Comparison of ENCODE assay signal across 10 cellular contexts in the genomic region with DNA sequence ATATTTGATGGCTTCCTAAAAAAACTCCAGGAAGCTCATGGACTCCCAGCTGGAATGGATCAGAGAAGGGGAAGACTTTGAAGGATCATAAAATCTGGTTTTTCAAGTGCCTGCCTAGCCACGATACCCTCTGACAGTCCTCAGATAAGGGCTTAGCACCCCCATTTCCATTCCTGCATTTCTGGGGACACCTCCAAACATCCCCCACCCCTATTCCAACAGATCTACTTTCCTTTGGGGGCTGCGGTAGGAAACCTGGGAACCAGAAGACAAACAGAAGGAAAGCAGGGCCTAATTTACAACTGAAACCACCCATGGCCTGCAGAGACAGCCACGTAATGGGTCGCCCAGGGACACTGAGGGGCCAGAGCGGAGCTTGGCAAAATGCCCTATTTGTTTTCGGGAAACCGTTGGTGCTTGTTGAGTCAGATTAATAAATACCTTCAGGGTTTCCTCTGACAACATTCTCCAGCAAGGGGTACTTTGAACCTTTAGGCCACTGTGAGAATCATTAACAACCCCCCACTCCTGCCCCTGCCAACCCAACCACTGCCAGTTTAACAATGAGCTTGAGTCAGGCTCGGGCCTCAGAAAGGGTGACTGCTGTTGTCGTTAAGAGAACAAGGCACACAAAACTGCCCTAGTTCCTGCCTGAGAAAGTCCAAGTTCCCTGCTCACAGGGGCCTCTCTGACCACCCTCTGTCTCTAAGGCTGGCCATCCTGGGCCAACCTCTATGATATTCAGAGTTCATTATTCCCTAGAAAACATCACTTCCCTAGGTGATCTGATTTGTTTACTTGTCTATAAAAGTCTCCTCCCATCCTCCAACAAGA. TPM values are rescaled to one million over a fixed set of nuclear protein-coding genes. Genes with fewer than 3 reads are reported as not detected.
DNase-seq lines count a peak whose midpoint lies in the region; ATAC-seq and TF ChIP-seq lines count a peak whose summit lies in the region.
"Had no signal": no experiment of that assay in that cellular context is flagged by ENCODE, and none has a peak within 500 bp of the region (broad histone marks: within the 10 kb centered on the region; RNA-seq: fewer than 3 reads in every experiment).

No MANE protein-coding gene starts in this region.

- TF ChIP-seq CTCF in dorsolateral prefrontal cortex (IDR thresholded peaks at IDR 0.05 in 54 of 56, conservative IDR thresholded peaks at IDR 0.05 in 2 of 56; ENCODE audit: low read depth in 1 of 56, partially characterized antibody in 56 of 56) (no peak), adrenal gland (IDR thresholded peaks at IDR 0.05) (no peak)

- intact Hi-C loops in dorsolateral prefrontal cortex (cut with DNase I) (no loop called here), adrenal gland (cut with DNase I) (no loop called here)

- H3K27me3 ChIP-seq in dorsolateral prefrontal cortex: no peaks in the 10 kb centered on the region
- H3K27me3 ChIP-seq in adrenal gland: no peaks in the 10 kb centered on the region
- H3K27me3 ChIP-seq: ovary had no signal

- H3K27ac ChIP-seq in dorsolateral prefrontal cortex: peak overlapping the region in 30 of 59 donors; percentile 8 to 72 (median 44)
- no peak overlapping the region for H3K27ac ChIP-seq in adrenal gland
- H3K27ac ChIP-seq: ovary had no signal

- no peak for TF ChIP-seq POLR2A in adrenal gland (IDR thresholded peaks at IDR 0.05)

- no peak for ATAC-seq in GM19455 (IDR thresholded peaks at IDR 0.05; ENCODE audit: unreplicated experiment)

- H3K36me3 ChIP-seq in adrenal gland (replicated peaks in 1 of 2): no peaks in the 10 kb centered on the region
- H3K36me3 ChIP-seq: ovary had no signal

- in situ Hi-C loops in Caki2 (cut with HindIII; ENCODE audit: low pct_unique_long_range_greater_than_20kb, low sequenced_read_pairs) (no loop called here), G401 (cut with HindIII; ENCODE audit: low sequenced_read_pairs) (no loop called here)

- WGBS in adrenal gland, 4 donors: 62 to 73% (median 64%) methylated on average over 9 of the region's 9 CpGs

- H3K4me1 ChIP-seq in adrenal gland (replicated peaks in 1 of 2): no peaks in the 10 kb centered on the region

- no peaks in the 10 kb centered on the region for H3K9me3 ChIP-seq in adrenal gland (replicated peaks in 1 of 3)
- H3K9me3 ChIP-seq: ovary had no signal

- DNase-seq in Caki2 (ENCODE audit: low read depth): peak; percentile 99
- DNase-seq in NCI-H526 treated with DMSO at 0.1 percent for 48 hours (lab: John Stamatoyannopoulos, UW): peak; percentile 80
- DNase-seq in dorsolateral prefrontal cortex: peak in 5 of 10 donors; percentile 17 to 55 (median 44)
- peak; percentile 89 for DNase-seq in mucosa of gallbladder (ENCODE audit: low spot score)
- DNase-seq in G401 (ENCODE audit: low spot score): no peak
- DNase-seq in HCEC 1CT: no peak
- no peak for DNase-seq in adrenal gland
- DNase-seq: CD4-positive, CD25-positive, alpha-beta regulatory T cell; ovary had no signal

- H3K4me3 ChIP-seq in dorsolateral prefrontal cortex (no peak overlapping the region), adrenal gland (no peak overlapping the region)
- H3K4me3 ChIP-seq: ovary had no signal

RNA-seq across cellular contexts. Expression of gene RHPN2, which starts 23.5 kb away (rescaled TPM):
- total RNA-seq in Caki2 (2014; rRNA removed; shearing (Covaris generic); ENCODE audit: low replicate concordance): 92.1 and 98.3 TPM in 2 replicates
- total RNA-seq in dorsolateral prefrontal cortex (10 to 100 TPM in 43 of 120 experiments, 1 to 10 TPM in 77; 3.2 to 24.6 (median 8.9) TPM), mucosa of gallbladder (50.4 TPM), adrenal gland (1 to 10 TPM in 4 of 8 donors, under 1 TPM in 3, not detected in 1; 0.52 to 1.3 (median 1.0) TPM)
- 10.1 and 10.6 TPM in 2 replicates for total RNA-seq in G401 (2014; rRNA removed; shearing (Covaris generic))
- 1 to 10 TPM in 1 of 3 donors, under 1 TPM in 2; 0.54 to 1.3 (median 0.72) TPM for polyA plus RNA-seq in adrenal gland

RNA-seq across cellular contexts. Expression of gene GPATCH1, which starts 39.8 kb away (rescaled TPM):
- 4.5 and 5.4 TPM in 2 replicates for total RNA-seq in Caki2 (2014; rRNA removed; shearing (Covaris generic); ENCODE audit: low replicate concordance)
- total RNA-seq in dorsolateral prefrontal cortex: 10 to 100 TPM in 115 of 120 experiments, 1 to 10 TPM in 5; 9.0 to 18.2 (median 13.1) TPM
- 7.6 TPM for total RNA-seq in mucosa of gallbladder
- total RNA-seq in G401 (2014; rRNA removed; shearing (Covaris generic)): 5.9 and 7.7 TPM in 2 replicates
- 1 to 10 TPM; 4.6 to 8.9 (median 6.8) TPM for total RNA-seq in adrenal gland
- polyA plus RNA-seq in adrenal gland: 1 to 10 TPM; 7.0 to 10.0 (median 9.1) TPM

Comparison
In these comparisons a context has a peak if more than half of its experiments do, and no peak if none do; other contexts are left out.
1. DNase-seq: peak in Caki2 (single experiment), NCI-H526 treated with DMSO at 0.1 percent for 48 hours (single experiment) and mucosa of gallbladder (single experiment); none in G401 (single experiment), HCEC 1CT (single experiment) and adrenal gland (0 of 7).
2. H3K27ac ChIP-seq: peak in dorsolateral prefrontal cortex (30 of 59); none in adrenal gland (0 of 5).